Comparison of ENCODE assay signal across 17 cellular contexts in genomic region chr3:194431553-194431952, GRCh38.
"Had no signal": no experiment of that assay in that cellular context is flagged by ENCODE, and none has a peak within 500 bp of the region (broad histone marks: within the 10 kb centered on the region; RNA-seq: fewer than 3 reads in every experiment).

No MANE protein-coding gene starts in this region.

- H3K9me3 Mint-ChIP-seq: activated naive CD4-positive, alpha-beta T cell treated with anti-CD3 and anti-CD28 coated beads, Interleukin-2, amount 50 U/mL, for 72 hours; activated T-cell treated with anti-CD3 and anti-CD28 coated beads, Interleukin-2, amount 50 U/mL, for 72 hours; memory B cell; neural crest cell; stimulated activated naive CD8-positive, alpha-beta T cell treated with anti-CD3 and anti-CD28 coated beads, Interleukin-15, Interleukin-2, amounts not matched to agents 100 ng/mL and 50 ng/mL, for 24 hours had no signal

- H3K4me1 Mint-ChIP-seq: memory B cell, neural crest cell had no signal

- H3K27ac Mint-ChIP-seq: activated naive CD4-positive, alpha-beta T cell treated with anti-CD3 and anti-CD28 coated beads, Interleukin-2, amount 50 U/mL, for 72 hours; activated T-cell treated with anti-CD3 and anti-CD28 coated beads, Interleukin-2, amount 50 U/mL, for 72 hours; memory B cell; stimulated activated naive CD8-positive, alpha-beta T cell treated with anti-CD3 and anti-CD28 coated beads, Interleukin-15, Interleukin-2, amounts not matched to agents 100 ng/mL and 50 ng/mL, for 24 hours had no signal

- H3K4me3 Mint-ChIP-seq: activated T-cell treated with anti-CD3 and anti-CD28 coated beads, Interleukin-2, amount 50 U/mL, for 72 hours; memory B cell; neural crest cell; stimulated activated naive CD8-positive, alpha-beta T cell treated with anti-CD3 and anti-CD28 coated beads, Interleukin-15, Interleukin-2, amounts not matched to agents 100 ng/mL and 50 ng/mL, for 24 hours had no signal

- DNase-seq: activated CD4-positive, alpha-beta T cell treated with anti-CD3 and anti-CD28 coated beads for 1 hour; activated CD4-positive, alpha-beta T cell treated with anti-CD3 and anti-CD28 coated beads, Interleukin-2, amount 50 U/mL, for 4 hours; activated gamma-delta T cell treated with Interleukin-2 at 50 U/mL for 16 hours; activated T-cell treated with anti-CD3 and anti-CD28 coated beads, Interleukin-2, amount 50 U/mL, for 72 hours; adrenal gland; cerebellar nuclear complex; cortex of kidney; erythroblast; head of caudate nucleus; kidney; left ventricle myocardium superior; transverse colon; uterus had no signal

- H3K27me3 Mint-ChIP-seq: memory B cell; stimulated activated naive CD8-positive, alpha-beta T cell treated with anti-CD3 and anti-CD28 coated beads, Interleukin-15, Interleukin-2, amounts not matched to agents 100 ng/mL and 50 ng/mL, for 24 hours had no signal

- ATAC-seq: activated naive CD4-positive, alpha-beta T cell treated with anti-CD3 and anti-CD28 coated beads, Interleukin-2, amount 50 U/mL, for 72 hours; activated T-cell treated with anti-CD3 and anti-CD28 coated beads, Interleukin-2, amount 50 U/mL, for 72 hours; left ventricle myocardium superior had no signal
